ENCODE assay signal across 10 cellular contexts in the genomic region with DNA sequence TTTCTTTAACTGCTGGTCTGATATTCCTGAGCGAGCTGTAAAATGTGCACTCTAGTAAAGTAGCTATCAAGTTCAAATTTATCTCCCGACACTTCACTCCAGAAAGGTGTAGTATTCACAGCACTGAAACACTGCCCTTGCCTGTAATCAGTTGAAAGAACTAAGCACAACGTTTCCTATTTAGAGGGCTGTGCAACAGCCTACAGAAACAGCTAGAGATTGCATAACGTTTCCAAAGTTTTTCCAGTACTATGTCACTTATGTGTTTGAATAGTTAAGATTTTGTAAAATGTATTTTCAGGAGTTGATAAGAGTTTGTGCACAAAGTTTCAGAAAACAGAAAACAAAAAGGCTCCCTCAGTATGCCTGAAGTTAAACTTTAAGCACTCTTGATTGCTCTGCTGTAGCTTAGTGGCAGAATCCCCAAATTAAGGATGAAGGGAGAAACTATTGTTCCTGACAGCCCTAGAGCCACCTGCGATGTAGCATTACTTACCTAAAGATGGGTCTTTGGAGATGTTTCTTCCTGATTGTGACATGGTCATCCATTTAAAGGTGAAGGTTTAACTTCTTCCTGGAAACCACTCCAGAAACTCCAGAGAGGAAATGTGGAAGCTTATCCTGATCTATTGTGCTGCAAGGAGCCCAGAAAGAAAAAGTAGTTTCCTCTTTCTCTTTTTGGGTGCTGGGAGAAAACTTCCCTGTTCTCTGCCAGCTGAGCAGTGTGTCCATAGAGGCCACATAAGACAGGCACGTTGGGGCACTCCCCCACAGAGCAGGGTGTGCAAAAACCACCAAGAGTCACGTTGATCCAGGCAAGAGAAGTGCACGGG. TPM values are rescaled to one million over a fixed set of nuclear protein-coding genes. Genes with fewer than 3 reads are reported as not detected.
DNase-seq lines count a peak whose midpoint lies in the region; ATAC-seq and TF ChIP-seq lines count a peak whose summit lies in the region.
"Had no signal": no experiment of that assay in that cellular context is flagged by ENCODE, and none has a peak within 500 bp of the region (broad histone marks: within the 10 kb centered on the region; RNA-seq: fewer than 3 reads in every experiment).

No MANE protein-coding gene starts in this region.

- WGBS in esophagus, 2 donors, result 17 to 19% methylated on average over 8 of the region's 8 CpGs
- WGBS in mesodermal cell (ENCODE audit: insufficient coverage in 2 of 2), 2 experiments, result 90 to 93% methylated on average over 2 to 4 of the region's 8 CpGs
- WGBS in testis, 2 donors, result 17 to 40% methylated on average over 8 of the region's 8 CpGs

- H3K4me3 ChIP-seq in esophagus (ENCODE audit: low read depth in 1 of 2, low read length in 2 of 2), result peak overlapping the region; percentile 24 to 31
- H3K4me3 ChIP-seq in mesodermal cell (ENCODE audit: extremely low read depth, insufficient read depth, low read length, poor library complexity, severe bottlenecking), result no peak overlapping the region
- peak overlapping the region; percentile 3 to 19 for H3K4me3 ChIP-seq in testis

- ATAC-seq in HG02571 (IDR thresholded peaks at IDR 0.05; ENCODE audit: unreplicated experiment) (no peak), GM18868 (IDR thresholded peaks at IDR 0.05; ENCODE audit: unreplicated experiment) (no peak)
- ATAC-seq: activated naive CD4-positive, alpha-beta T cell treated with anti-CD3 and anti-CD28 coated beads, Interleukin-2, amount 50 U/mL, for 72 hours had no signal

- no peak for TF ChIP-seq POLR2A in testis (IDR thresholded peaks at IDR 0.05)

- intact Hi-C loops in testis (cut with DNase I; ENCODE audit: low total_unique reads), result no loop called here

- H3K9me3 ChIP-seq in esophagus (ENCODE audit: control insufficient read depth in 2 of 2, insufficient read depth in 1 of 2, low read depth in 1 of 2, low read length in 1 of 2), result no peaks in the 10 kb centered on the region
- no peaks in the 10 kb centered on the region for H3K9me3 ChIP-seq in mesodermal cell (ENCODE audit: control insufficient read depth, low read length)
- no peaks in the 10 kb centered on the region for H3K9me3 ChIP-seq in testis

- no peaks in the 10 kb centered on the region for H3K4me1 ChIP-seq in esophagus (ENCODE audit: control insufficient read depth in 2 of 2, insufficient read depth in 2 of 2, low read length in 1 of 2)
- H3K4me1 ChIP-seq in mesodermal cell (ENCODE audit: control insufficient read depth, insufficient read depth, low read length, poor library complexity, severe bottlenecking), result peaks cover 4% of the 10 kb centered on the region
- H3K4me1 ChIP-seq in testis, result no peaks in the 10 kb centered on the region

- H3K27me3 ChIP-seq in esophagus (ENCODE audit: control insufficient read depth in 1 of 2, insufficient read depth in 2 of 2, low read length in 2 of 2) (no peaks in the 10 kb centered on the region), testis (no peaks in the 10 kb centered on the region)

- H3K36me3 ChIP-seq in esophagus (ENCODE audit: control insufficient read depth in 2 of 2, insufficient read depth in 2 of 2, low read length in 1 of 2) (no peaks in the 10 kb centered on the region), mesodermal cell (ENCODE audit: control insufficient read depth, insufficient read depth, low read length) (no peaks in the 10 kb centered on the region), testis (ENCODE audit: low read depth, missing control alignments) (no peaks in the 10 kb centered on the region)

- TF ChIP-seq CTCF in testis (IDR thresholded peaks at IDR 0.05), result no peak

- DNase-seq in MV-4-11 (lab: John Stamatoyannopoulos, UW) (peak; percentile 16), testis (no peak), amniotic stem cell (lab: John Stamatoyannopoulos, UW) (no peak), G401 (ENCODE audit: low spot score) (no peak)
- DNase-seq: foreskin melanocyte had no signal

- peak overlapping the region; percentile 42 to 47 for H3K27ac ChIP-seq in esophagus (ENCODE audit: low read depth in 2 of 2, low read length in 1 of 2)
- H3K27ac ChIP-seq in mesodermal cell (ENCODE audit: low read depth, low read length, severe bottlenecking), result peak overlapping the region; percentile 23
- peak overlapping the region in 1 of 2 donors; percentile 34 for H3K27ac ChIP-seq in testis

- in situ Hi-C loops in G401 (cut with HindIII; ENCODE audit: low sequenced_read_pairs), result no loop called here

RNA-seq across cellular contexts. Expression of gene PDE1A, which starts 0.5 kb away (rescaled TPM):
- polyA plus RNA-seq in esophagus, result under 1 TPM; 0.94 to 0.96 TPM
- polyA plus RNA-seq in mesodermal cell (2013, experiment 1 of 2), result 2.3 TPM
- 2.0 TPM for polyA plus RNA-seq in mesodermal cell (2013, experiment 2 of 2)
- total RNA-seq in testis, result 10 to 100 TPM; 15.2 to 29.8 TPM
- 45.0 TPM for polyA plus RNA-seq in testis (ENCODE audit: insufficient read depth, low read depth, low replicate concordance)
- 1.1 and 10.9 TPM in 2 replicates for total RNA-seq in G401 (2014; rRNA removed; shearing (Covaris generic))
- total RNA-seq: activated naive CD4-positive, alpha-beta T cell treated with anti-CD3 and anti-CD28 coated beads, Interleukin-2, amount 50 U/mL, for 72 hours had no signal
